ENCODE assay signal across 11 cellular contexts in genomic region chr15:32838820-32839219, GRCh38.
DNase-seq lines count a peak whose midpoint lies in the region; ATAC-seq lines count a peak whose summit lies in the region.
"Had no signal": no experiment of that assay in that cellular context is flagged by ENCODE, and none has a peak within 500 bp of the region (broad histone marks: within the 10 kb centered on the region; RNA-seq: fewer than 3 reads in every experiment).

No MANE protein-coding gene starts in this region.

- H3K4me1 ChIP-seq in endocrine pancreas (ENCODE audit: control insufficient read depth, insufficient read depth, low read length) = peaks cover 11% of the 10 kb centered on the region
- H3K4me1 ChIP-seq: gastrocnemius medialis had no signal

- no peak for ATAC-seq in HG03460 (IDR thresholded peaks at IDR 0.05; ENCODE audit: unreplicated experiment)
- ATAC-seq: gastrocnemius medialis had no signal

- no peaks in the 10 kb centered on the region for H3K36me3 ChIP-seq in endocrine pancreas (ENCODE audit: control insufficient read depth, insufficient read depth, low read length)
- H3K36me3 ChIP-seq: gastrocnemius medialis had no signal

- DNase-seq in DMS53 (lab: John Stamatoyannopoulos, UW) (peak; percentile 72), NCI-H526 treated with DMSO at 0.1 percent for 48 hours (lab: John Stamatoyannopoulos, UW) (peak; percentile 12), nucleus accumbens (lab: John Stamatoyannopoulos, UW) (peak in 50 of 56 donors; percentile 1 to 85 (median 53)), NCI-H1105 treated with DMSO at 0.1 percent for 48 hours (lab: John Stamatoyannopoulos, UW) (no peak), NCI-H2107 treated with DMSO at 0.1 percent for 48 hours (lab: John Stamatoyannopoulos, UW; ENCODE audit: unreplicated experiment) (no peak)
- no peak for DNase-seq in activated CD4-positive, alpha-beta T cell treated with anti-CD3 and anti-CD28 coated beads for 48 hours
- DNase-seq: activated effector memory CD4-positive, alpha-beta T cell treated with Interleukin-2 at 50 U/mL for 16 hours; MM.1S had no signal

- no peaks in the 10 kb centered on the region for H3K27me3 ChIP-seq in endocrine pancreas (ENCODE audit: control insufficient read depth, insufficient read depth, low read length)
- H3K27me3 ChIP-seq: gastrocnemius medialis had no signal

- H3K9ac ChIP-seq in endocrine pancreas (ENCODE audit: control insufficient read depth, insufficient read depth, low read length) = peak overlapping the region; percentile 35

- peak overlapping the region; percentile 70 for H3K4me3 ChIP-seq in endocrine pancreas (ENCODE audit: control insufficient read depth, insufficient read depth, low read length)
- H3K4me3 ChIP-seq: gastrocnemius medialis had no signal

- H3K9me3 ChIP-seq in endocrine pancreas (ENCODE audit: control insufficient read depth, low read length) = no peaks in the 10 kb centered on the region
- H3K9me3 ChIP-seq: gastrocnemius medialis had no signal

Comparison
In these comparisons a context has a peak if more than half of its experiments do, and no peak if none do; other contexts are left out.
1. DNase-seq: peak in DMS53 (single experiment), NCI-H526 treated with DMSO at 0.1 percent for 48 hours (single experiment) and nucleus accumbens (50 of 56); none in activated CD4-positive, alpha-beta T cell treated with anti-CD3 and anti-CD28 coated beads for 48 hours (single experiment), NCI-H1105 treated with DMSO at 0.1 percent for 48 hours (single experiment) and NCI-H2107 treated with DMSO at 0.1 percent for 48 hours (single experiment).